7 cellular contexts compared by ENCODE assay signal in genomic region chr11:43774786-43775185, GRCh38.
"Had no signal": no experiment of that assay in that cellular context is flagged by ENCODE, and none has a peak within 500 bp of the region (broad histone marks: within the 10 kb centered on the region; RNA-seq: fewer than 3 reads in every experiment).

No MANE protein-coding gene starts in this region.

- DNase-seq: GDM1, GF-D8 had no signal

- ATAC-seq: GM12878 had no signal

- FAIRE-seq: G401.6, GM12878, GM12891, GM18507, GM19239 had no signal

- H3K4me3 ChIP-seq: GM12878 had no signal
